In the genomic region with DNA sequence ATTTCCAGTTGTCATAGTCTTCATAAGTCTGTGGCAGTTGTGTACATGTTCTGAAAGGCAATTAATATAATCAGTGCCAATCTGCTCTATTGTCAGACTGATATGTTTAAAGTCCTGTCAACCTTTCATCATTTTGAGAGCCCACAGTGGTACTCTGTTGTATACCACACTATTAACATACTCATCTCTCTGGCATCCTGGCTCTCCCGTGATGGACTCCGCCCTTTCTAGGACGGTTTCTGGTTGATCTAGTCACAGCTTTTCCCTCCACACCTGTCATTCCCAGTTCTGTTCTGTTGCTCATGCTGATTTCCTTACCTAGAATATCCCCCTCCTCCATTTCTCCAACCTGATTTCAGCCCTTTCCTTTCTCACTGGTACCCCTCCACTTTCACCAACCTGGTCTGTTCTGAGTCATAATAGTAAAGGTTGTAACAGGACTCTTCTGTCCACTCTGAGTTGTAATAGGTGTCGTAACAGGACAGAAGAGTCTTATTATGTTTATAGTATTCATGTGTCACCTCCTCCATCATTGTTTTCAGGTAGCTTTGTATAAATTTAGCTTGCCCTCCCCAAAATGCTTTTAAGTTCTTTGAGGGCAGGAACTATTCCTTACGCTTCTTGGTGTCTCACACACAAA, we compare ENCODE assay signal across 18 cellular contexts. TPM values are rescaled to one million over a fixed set of nuclear protein-coding genes. Genes with fewer than 3 reads are reported as not detected.
DNase-seq lines count a peak whose midpoint lies in the region; ATAC-seq, FAIRE-seq and TF ChIP-seq lines count a peak whose summit lies in the region.
"Had no signal": no experiment of that assay in that cellular context is flagged by ENCODE, and none has a peak within 500 bp of the region (broad histone marks: within the 10 kb centered on the region; RNA-seq: fewer than 3 reads in every experiment).

No MANE protein-coding gene starts in this region.

- H3K4me3 Mint-ChIP-seq in MCF 10A (ENCODE audit: unreplicated experiment), result no peak overlapping the region
- no peak overlapping the region for H3K4me3 Mint-ChIP-seq in activated CD8-positive, alpha-beta T cell treated with anti-CD3 and anti-CD28 coated beads, Interleukin-2, amount 10 ng/mL, durations not matched to agents 7 days and 5 days
- H3K4me3 Mint-ChIP-seq: activated CD4-positive, alpha-beta T cell treated with anti-CD3 and anti-CD28 coated beads for 36 hours had no signal

- no peak for TF ChIP-seq POLR2A in breast epithelium (IDR thresholded peaks at IDR 0.05)

- peaks cover 40% of the 10 kb centered on the region for H3K4me1 Mint-ChIP-seq in MCF 10A (ENCODE audit: insufficient read depth, unreplicated experiment)
- H3K4me1 Mint-ChIP-seq in activated CD8-positive, alpha-beta T cell treated with anti-CD3 and anti-CD28 coated beads, Interleukin-2, amount 10 ng/mL, durations not matched to agents 7 days and 5 days (ENCODE audit: low read depth), result peaks cover 18% of the 10 kb centered on the region

- no peak overlapping the region for H3K4me3 ChIP-seq in breast epithelium
- no peak overlapping the region for H3K4me3 ChIP-seq in fibroblast of mammary gland (ENCODE audit: control insufficient read depth, low read depth, low read length)

- H3K27ac Mint-ChIP-seq in MCF 10A (ENCODE audit: low read depth, unreplicated experiment), result peak overlapping the region; percentile 63
- H3K27ac Mint-ChIP-seq in activated CD8-positive, alpha-beta T cell treated with anti-CD3 and anti-CD28 coated beads, Interleukin-2, amount 10 ng/mL, durations not matched to agents 7 days and 5 days, result no peak overlapping the region
- H3K27ac Mint-ChIP-seq: activated CD4-positive, alpha-beta T cell treated with anti-CD3 and anti-CD28 coated beads for 36 hours had no signal

- peaks cover 42% of the 10 kb centered on the region for H3K36me3 Mint-ChIP-seq in MCF 10A (ENCODE audit: insufficient read depth, unreplicated experiment)
- peaks cover 35% of the 10 kb centered on the region for H3K36me3 Mint-ChIP-seq in activated CD8-positive, alpha-beta T cell treated with anti-CD3 and anti-CD28 coated beads, Interleukin-2, amount 10 ng/mL, durations not matched to agents 7 days and 5 days (ENCODE audit: low read depth)

- DNase-seq in MCF 10A (ENCODE audit: unreplicated experiment), result peak; percentile 58
- DNase-seq in breast epithelium (ENCODE audit: low spot score in 2 of 2), result no peak
- DNase-seq in RCC 7860 (ENCODE audit: low spot score), result peak; percentile 4
- DNase-seq in fibroblast of mammary gland (ENCODE audit: low read depth), result peak; percentile 31
- no peak for DNase-seq in activated CD8-positive, alpha-beta T cell treated with anti-CD3 and anti-CD28 coated beads, Interleukin-2, amount 10 ng/mL, durations not matched to agents 7 days and 5 days
- DNase-seq in NOMO-1 (lab: John Stamatoyannopoulos, UW; ENCODE audit: unreplicated experiment in 2 of 2), result no peak
- DNase-seq in activated CD4-positive, alpha-beta T cell treated with anti-CD3 and anti-CD28 coated beads for 4 hours, result no peak
- DNase-seq: activated CD4-positive, alpha-beta T cell treated with anti-CD3 and anti-CD28 coated beads for 36 hours; activated CD8-positive, alpha-beta memory T cell treated with anti-CD3 and anti-CD28 coated beads, Interleukin-2, amount 50 U/mL, for 4 hours; activated effector memory CD4-positive, alpha-beta T cell treated with anti-CD3 and anti-CD28 coated beads, Interleukin-2, amount 50 U/mL, for 16 hours; brain microvascular endothelial cell; cortex of kidney; NCI-H1417; NCI-H526; OCI-M1; stimulated activated CD4-positive, alpha-beta T cell treated with anti-CD3 and anti-CD28 coated beads, Interleukin-4, amount 100 ng/mL, for 4 hours had no signal

- H3K36me3 ChIP-seq in breast epithelium, result peaks cover 6% of the 10 kb centered on the region

- CTCF ChIA-PET in MCF 10A (lab: Yijun Ruan, JAX), result interaction anchor here (0.8 to 1.1 kb wide), 2 partner anchors 16 to 450 kb away, joined by 3 read pairs; no protein-coding TSS in a partner anchor
- CTCF ChIA-PET in activated CD8-positive, alpha-beta T cell treated with anti-CD3 and anti-CD28 coated beads, Interleukin-2, amount 10 ng/mL, durations not matched to agents 7 days and 5 days (lab: Charles Lee), result interaction anchor here (1.3 kb wide), 1 partner anchor 15 kb away, joined by 6 read pairs; no protein-coding TSS in a partner anchor

- H3K9me3 ChIP-seq in breast epithelium, result no peaks in the 10 kb centered on the region

- no peak for ATAC-seq in activated CD8-positive, alpha-beta T cell treated with anti-CD3 and anti-CD28 coated beads, Interleukin-2, amount 10 ng/mL, durations not matched to agents 7 days and 5 days
- no peak for ATAC-seq in GM18861 (IDR thresholded peaks at IDR 0.05; ENCODE audit: unreplicated experiment)
- ATAC-seq: activated CD4-positive, alpha-beta T cell treated with anti-CD3 and anti-CD28 coated beads for 36 hours; left lobe of liver had no signal

- intact Hi-C loops in MCF 10A (cut with micrococcal nuclease) (no loop called here), breast epithelium (cut with DNase I; ENCODE audit: low total_unique reads) (no loop called here)

- no peaks in the 10 kb centered on the region for H3K27me3 Mint-ChIP-seq in MCF 10A (ENCODE audit: insufficient read depth, unreplicated experiment)
- no peaks in the 10 kb centered on the region for H3K27me3 Mint-ChIP-seq in activated CD8-positive, alpha-beta T cell treated with anti-CD3 and anti-CD28 coated beads, Interleukin-2, amount 10 ng/mL, durations not matched to agents 7 days and 5 days (ENCODE audit: low read depth)
- H3K27me3 Mint-ChIP-seq: activated CD4-positive, alpha-beta T cell treated with anti-CD3 and anti-CD28 coated beads for 36 hours had no signal

- H3K27ac ChIP-seq in breast epithelium, result no peak overlapping the region
- H3K27ac ChIP-seq: brain microvascular endothelial cell had no signal

- H3K4me1 ChIP-seq in breast epithelium, result no peaks in the 10 kb centered on the region

- BruUV-seq in MCF 10A (replicated peaks; lab: Mats Ljungman, UMichigan), result no TSS peak

- no peak for FAIRE-seq in RCC 7860 (lab: Jason Lieb, UNC)

- H3K27me3 ChIP-seq in breast epithelium, result no peaks in the 10 kb centered on the region
- H3K27me3 ChIP-seq: brain microvascular endothelial cell had no signal

- POLR2A ChIA-PET in MCF 10A (lab: Yijun Ruan, JAX), result interaction anchor here (1.1 kb wide), 1 partner anchor 8 kb away, joined by 4 read pairs; no protein-coding TSS in a partner anchor
- POLR2A ChIA-PET in activated CD8-positive, alpha-beta T cell treated with anti-CD3 and anti-CD28 coated beads, Interleukin-2, amount 10 ng/mL, durations not matched to agents 7 days and 5 days (lab: Charles Lee), result no interaction called here

- TF ChIP-seq CTCF in MCF 10A (IDR thresholded peaks at IDR 0.05; ENCODE audit: unreplicated experiment) (no peak), breast epithelium (IDR thresholded peaks at IDR 0.05) (no peak), fibroblast of mammary gland (conservative IDR thresholded peaks at IDR 0.05; ENCODE audit: control insufficient read depth, insufficient read depth, low read depth, low read length) (no peak)

- H3K9me3 Mint-ChIP-seq in MCF 10A (ENCODE audit: unreplicated experiment), result no peaks in the 10 kb centered on the region
- no peaks in the 10 kb centered on the region for H3K9me3 Mint-ChIP-seq in activated CD8-positive, alpha-beta T cell treated with anti-CD3 and anti-CD28 coated beads, Interleukin-2, amount 10 ng/mL, durations not matched to agents 7 days and 5 days (ENCODE audit: insufficient read depth)

RNA-seq across cellular contexts. Expression of a gene that starts 4.1 kb away (rescaled TPM):
- total RNA-seq in MCF 10A (2022) (20.3 and 20.6 TPM in 2 replicates), breast epithelium (10 to 100 TPM in 1 of 3 donors, 1 to 10 TPM in 2; 5.6 to 10.1 (median 7.5) TPM)
- total RNA-seq in activated CD8-positive, alpha-beta T cell treated with anti-CD3 and anti-CD28 coated beads, Interleukin-2, amount 10 ng/mL, durations not matched to agents 7 days and 5 days, result 1 to 10 TPM; 8.4 to 9.5 TPM

RNA-seq across cellular contexts. Expression of a gene that starts 4.3 kb away (rescaled TPM):
- total RNA-seq in MCF 10A (2022) (60.8 and 68.5 TPM in 2 replicates), breast epithelium (10 to 100 TPM; 47.8 to 71.3 (median 51.8) TPM)
- 10 to 100 TPM; 48.2 to 53.9 TPM for total RNA-seq in activated CD8-positive, alpha-beta T cell treated with anti-CD3 and anti-CD28 coated beads, Interleukin-2, amount 10 ng/mL, durations not matched to agents 7 days and 5 days

Comparison
In these comparisons a context has a peak if more than half of its experiments do, and no peak if none do; other contexts are left out.
1. DNase-seq: peak in MCF 10A (single experiment), RCC 7860 (single experiment) and fibroblast of mammary gland (single experiment); none in breast epithelium (0 of 2), activated CD8-positive, alpha-beta T cell treated with anti-CD3 and anti-CD28 coated beads, Interleukin-2, amount 10 ng/mL, durations not matched to agents 7 days and 5 days (single experiment), NOMO-1 (0 of 2) and activated CD4-positive, alpha-beta T cell treated with anti-CD3 and anti-CD28 coated beads for 4 hours (0 of 2).